ENCODE assay signal across 21 cellular contexts in the genomic region with DNA sequence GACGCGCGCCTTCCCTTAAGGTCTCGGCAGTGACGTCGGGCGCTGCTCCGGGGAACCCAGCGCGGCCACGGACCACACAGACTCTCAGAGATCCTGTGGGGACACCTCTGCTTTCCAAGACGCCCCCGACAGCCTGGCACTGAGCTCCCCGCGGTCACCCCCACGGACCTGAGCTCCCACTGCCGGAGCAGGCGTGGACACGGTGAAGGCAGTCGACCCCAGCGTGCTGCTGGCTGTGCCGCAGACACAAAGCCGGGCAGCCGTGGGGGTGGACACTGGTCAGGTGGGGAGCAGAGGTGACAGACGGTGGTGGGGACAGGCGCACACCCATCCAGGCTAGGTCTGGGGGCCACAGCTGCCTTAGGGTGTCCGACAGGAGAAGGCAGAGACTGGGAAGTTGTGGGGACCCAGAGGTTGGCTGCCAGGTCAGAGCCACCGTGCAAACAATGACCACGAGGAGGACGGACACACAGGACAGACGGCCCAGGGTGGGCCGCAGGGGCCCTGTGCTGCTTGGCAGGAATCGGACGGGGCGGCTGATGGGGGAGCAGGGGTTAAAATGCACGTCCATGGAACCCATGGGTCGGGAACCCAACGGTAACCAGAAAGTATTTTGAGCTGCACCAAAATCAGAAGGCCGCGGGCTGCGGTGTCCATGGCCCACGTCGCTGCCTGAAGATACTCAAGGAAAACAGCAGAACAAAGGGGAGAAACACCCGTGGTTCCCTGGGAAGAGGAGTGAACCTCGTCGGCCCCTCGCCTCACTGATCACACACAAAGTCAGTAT.
"Had no signal": no experiment of that assay in that cellular context is flagged by ENCODE, and none has a peak within 500 bp of the region (broad histone marks: within the 10 kb centered on the region; RNA-seq: fewer than 3 reads in every experiment).

No MANE protein-coding gene starts in this region.

- H3K4me2 ChIP-seq: hepatocyte had no signal

- H3K27ac Mint-ChIP-seq: activated CD4-positive, alpha-beta T cell treated with anti-CD3 and anti-CD28 coated beads, Interleukin-2, amount 10 ng/mL, durations not matched to agents 24 days and 14 days; activated CD8-positive, alpha-beta T cell treated with anti-CD3 and anti-CD28 coated beads for 36 hours; activated naive CD4-positive, alpha-beta T cell treated with anti-CD3 and anti-CD28 coated beads, Interleukin-2, amount 10 ng/mL, durations not matched to agents 7 days and 5 days; memory B cell; stimulated activated naive CD8-positive, alpha-beta T cell treated with anti-CD3 and anti-CD28 coated beads, Interleukin-15, Interleukin-2, amounts not matched to agents 100 ng/mL and 50 ng/mL, for 24 hours had no signal

- H3K27me3 ChIP-seq: hepatocyte, uterus had no signal

- H3K36me3 ChIP-seq: breast epithelium, pancreas, uterus had no signal

- H3K79me2 ChIP-seq: hepatocyte had no signal

- H3K27ac ChIP-seq: breast epithelium, esophagus squamous epithelium, hepatocyte, neutrophil, pancreas, tibial nerve, uterus had no signal

- H3K4me3 Mint-ChIP-seq: activated CD4-positive, alpha-beta T cell treated with anti-CD3 and anti-CD28 coated beads, Interleukin-2, amount 10 ng/mL, durations not matched to agents 24 days and 14 days; activated CD8-positive, alpha-beta T cell treated with anti-CD3 and anti-CD28 coated beads for 36 hours; activated naive CD4-positive, alpha-beta T cell treated with anti-CD3 and anti-CD28 coated beads, Interleukin-2, amount 10 ng/mL, durations not matched to agents 7 days and 5 days; memory B cell; naive B cell; stimulated activated naive CD8-positive, alpha-beta T cell treated with anti-CD3 and anti-CD28 coated beads, Interleukin-15, Interleukin-2, amounts not matched to agents 100 ng/mL and 50 ng/mL, for 24 hours had no signal

- H3K9me3 Mint-ChIP-seq: activated CD4-positive, alpha-beta T cell treated with anti-CD3 and anti-CD28 coated beads, Interleukin-2, amount 10 ng/mL, durations not matched to agents 24 days and 14 days; activated CD8-positive, alpha-beta T cell treated with anti-CD3 and anti-CD28 coated beads for 36 hours; memory B cell; stimulated activated naive CD8-positive, alpha-beta T cell treated with anti-CD3 and anti-CD28 coated beads, Interleukin-15, Interleukin-2, amounts not matched to agents 100 ng/mL and 50 ng/mL, for 24 hours had no signal

- H3K4me3 ChIP-seq: breast epithelium, esophagus squamous epithelium, hepatocyte, mucosa of descending colon, pancreas, tibial nerve, uterus had no signal

- DNase-seq: activated CD4-positive, alpha-beta T cell treated with anti-CD3 and anti-CD28 coated beads, Interleukin-2, amount 10 ng/mL, durations not matched to agents 24 days and 14 days; activated CD8-positive, alpha-beta T cell treated with anti-CD3 and anti-CD28 coated beads for 36 hours; activated effector memory CD4-positive, alpha-beta T cell treated with Interleukin-2 at 50 U/mL for 16 hours; activated naive CD4-positive, alpha-beta T cell treated with anti-CD3 and anti-CD28 coated beads, Interleukin-2, amount 10 ng/mL, durations not matched to agents 7 days and 5 days; activated T-cell treated with anti-CD3 and anti-CD28 coated beads, Interleukin-2, amount 50 U/mL, for 48 hours; dermis blood vessel endothelial cell; effector memory CD4-positive, alpha-beta T cell; esophagus squamous epithelium; naive B cell; stimulated activated CD4-positive, alpha-beta T cell treated with anti-CD3 and anti-CD28 coated beads, Interleukin-15, amount 100 ng/mL, for 24 hours; stimulated activated CD4-positive, alpha-beta T cell treated with anti-CD3 and anti-CD28 coated beads, Interleukin-2, amount 100 ng/mL, for 48 hours; T-helper 9 cell; uterus had no signal

- ATAC-seq: activated CD8-positive, alpha-beta T cell treated with anti-CD3 and anti-CD28 coated beads for 36 hours; mucosa of descending colon; pancreas had no signal

- H2AFZ ChIP-seq: hepatocyte had no signal

- H3K27me3 Mint-ChIP-seq: activated CD4-positive, alpha-beta T cell treated with anti-CD3 and anti-CD28 coated beads, Interleukin-2, amount 10 ng/mL, durations not matched to agents 24 days and 14 days; activated CD8-positive, alpha-beta T cell treated with anti-CD3 and anti-CD28 coated beads for 36 hours; naive B cell; stimulated activated naive CD8-positive, alpha-beta T cell treated with anti-CD3 and anti-CD28 coated beads, Interleukin-15, Interleukin-2, amounts not matched to agents 100 ng/mL and 50 ng/mL, for 24 hours had no signal

- H3K4me1 ChIP-seq: breast epithelium, pancreas had no signal

- H3K9me3 ChIP-seq: breast epithelium, esophagus squamous epithelium, mucosa of descending colon, neutrophil, pancreas, tibial nerve, uterus had no signal

- H3K4me1 Mint-ChIP-seq: activated CD4-positive, alpha-beta T cell treated with anti-CD3 and anti-CD28 coated beads, Interleukin-2, amount 10 ng/mL, durations not matched to agents 24 days and 14 days; activated naive CD4-positive, alpha-beta T cell treated with anti-CD3 and anti-CD28 coated beads, Interleukin-2, amount 10 ng/mL, durations not matched to agents 7 days and 5 days had no signal
